Comparison of ENCODE assay signal across 1 cellular context in the genomic region with DNA sequence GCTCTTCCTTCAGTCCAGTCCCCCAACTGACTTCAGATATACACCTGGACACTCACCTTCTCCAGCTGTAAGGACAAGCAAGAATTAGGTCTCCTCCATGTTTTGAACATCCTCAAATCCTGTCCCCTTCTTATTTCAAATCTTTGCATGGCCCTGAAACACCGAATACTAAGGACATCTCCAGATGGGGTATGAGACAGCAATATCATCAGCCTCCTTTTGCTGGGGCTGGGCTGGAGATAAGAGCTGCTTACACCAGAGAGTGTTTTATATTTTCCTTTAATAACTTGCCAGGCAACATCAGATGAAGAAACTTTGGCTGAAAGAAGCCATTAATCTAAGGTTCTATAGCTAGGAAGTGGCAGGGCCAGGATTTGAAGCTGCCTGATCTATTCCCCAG.
TF ChIP-seq lines count a peak whose summit lies in the region.

No MANE protein-coding gene starts in this region.

TF ChIP-seq in K562, 482 proteins besides CTCF, POLR2A, EP300 and RAD21 (continued from another document):
- TF ChIP-seq HBP1 (CRISPR knock-in tag; IDR thresholded peaks at IDR 0.05) (no peak), ZNF311 (CRISPR knock-in tag; IDR thresholded peaks at IDR 0.05) (no peak), TEAD4 (IDR thresholded peaks at IDR 0.05; ENCODE audit: low read length) (peak; percentile 37; the same call in 1 of the 2 replicates), TEAD4 (CRISPR knock-in tag; IDR thresholded peaks at IDR 0.05; ENCODE audit: borderline replicate concordance) (no peak), RCOR1 (IDR thresholded peaks at IDR 0.05; ENCODE audit: borderline replicate concordance in 1 of 2, low read depth in 2 of 2, low read length in 2 of 2) (peak in 1 of 2 experiments; percentile 37; a peak in 1 of 4 replicates), MAFK (IDR thresholded peaks at IDR 0.05; ENCODE audit: low read length) (peak; percentile 6; the same call in 1 of the 2 replicates), TCF7 (IDR thresholded peaks at IDR 0.05; ENCODE audit: borderline replicate concordance) (no peak), KLF16 (IDR thresholded peaks at IDR 0.05) (peak; percentile 10; the same call in 1 of the 2 replicates)
- TF ChIP-seq, protein P1, sequence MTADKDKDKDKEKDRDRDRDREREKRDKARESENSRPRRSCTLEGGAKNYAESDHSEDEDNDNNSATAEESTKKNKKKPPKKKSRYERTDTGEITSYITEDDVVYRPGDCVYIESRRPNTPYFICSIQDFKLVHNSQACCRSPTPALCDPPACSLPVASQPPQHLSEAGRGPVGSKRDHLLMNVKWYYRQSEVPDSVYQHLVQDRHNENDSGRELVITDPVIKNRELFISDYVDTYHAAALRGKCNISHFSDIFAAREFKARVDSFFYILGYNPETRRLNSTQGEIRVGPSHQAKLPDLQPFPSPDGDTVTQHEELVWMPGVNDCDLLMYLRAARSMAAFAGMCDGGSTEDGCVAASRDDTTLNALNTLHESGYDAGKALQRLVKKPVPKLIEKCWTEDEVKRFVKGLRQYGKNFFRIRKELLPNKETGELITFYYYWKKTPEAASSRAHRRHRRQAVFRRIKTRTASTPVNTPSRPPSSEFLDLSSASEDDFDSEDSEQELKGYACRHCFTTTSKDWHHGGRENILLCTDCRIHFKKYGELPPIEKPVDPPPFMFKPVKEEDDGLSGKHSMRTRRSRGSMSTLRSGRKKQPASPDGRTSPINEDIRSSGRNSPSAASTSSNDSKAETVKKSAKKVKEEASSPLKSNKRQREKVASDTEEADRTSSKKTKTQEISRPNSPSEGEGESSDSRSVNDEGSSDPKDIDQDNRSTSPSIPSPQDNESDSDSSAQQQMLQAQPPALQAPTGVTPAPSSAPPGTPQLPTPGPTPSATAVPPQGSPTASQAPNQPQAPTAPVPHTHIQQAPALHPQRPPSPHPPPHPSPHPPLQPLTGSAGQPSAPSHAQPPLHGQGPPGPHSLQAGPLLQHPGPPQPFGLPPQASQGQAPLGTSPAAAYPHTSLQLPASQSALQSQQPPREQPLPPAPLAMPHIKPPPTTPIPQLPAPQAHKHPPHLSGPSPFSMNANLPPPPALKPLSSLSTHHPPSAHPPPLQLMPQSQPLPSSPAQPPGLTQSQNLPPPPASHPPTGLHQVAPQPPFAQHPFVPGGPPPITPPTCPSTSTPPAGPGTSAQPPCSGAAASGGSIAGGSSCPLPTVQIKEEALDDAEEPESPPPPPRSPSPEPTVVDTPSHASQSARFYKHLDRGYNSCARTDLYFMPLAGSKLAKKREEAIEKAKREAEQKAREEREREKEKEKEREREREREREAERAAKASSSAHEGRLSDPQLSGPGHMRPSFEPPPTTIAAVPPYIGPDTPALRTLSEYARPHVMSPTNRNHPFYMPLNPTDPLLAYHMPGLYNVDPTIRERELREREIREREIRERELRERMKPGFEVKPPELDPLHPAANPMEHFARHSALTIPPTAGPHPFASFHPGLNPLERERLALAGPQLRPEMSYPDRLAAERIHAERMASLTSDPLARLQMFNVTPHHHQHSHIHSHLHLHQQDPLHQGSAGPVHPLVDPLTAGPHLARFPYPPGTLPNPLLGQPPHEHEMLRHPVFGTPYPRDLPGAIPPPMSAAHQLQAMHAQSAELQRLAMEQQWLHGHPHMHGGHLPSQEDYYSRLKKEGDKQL (CRISPR knock-in tag; IDR thresholded peaks at IDR 0.05; ENCODE audit: borderline replicate concordance), result no peak
